20 cellular contexts compared by ENCODE assay signal in the genomic region with DNA sequence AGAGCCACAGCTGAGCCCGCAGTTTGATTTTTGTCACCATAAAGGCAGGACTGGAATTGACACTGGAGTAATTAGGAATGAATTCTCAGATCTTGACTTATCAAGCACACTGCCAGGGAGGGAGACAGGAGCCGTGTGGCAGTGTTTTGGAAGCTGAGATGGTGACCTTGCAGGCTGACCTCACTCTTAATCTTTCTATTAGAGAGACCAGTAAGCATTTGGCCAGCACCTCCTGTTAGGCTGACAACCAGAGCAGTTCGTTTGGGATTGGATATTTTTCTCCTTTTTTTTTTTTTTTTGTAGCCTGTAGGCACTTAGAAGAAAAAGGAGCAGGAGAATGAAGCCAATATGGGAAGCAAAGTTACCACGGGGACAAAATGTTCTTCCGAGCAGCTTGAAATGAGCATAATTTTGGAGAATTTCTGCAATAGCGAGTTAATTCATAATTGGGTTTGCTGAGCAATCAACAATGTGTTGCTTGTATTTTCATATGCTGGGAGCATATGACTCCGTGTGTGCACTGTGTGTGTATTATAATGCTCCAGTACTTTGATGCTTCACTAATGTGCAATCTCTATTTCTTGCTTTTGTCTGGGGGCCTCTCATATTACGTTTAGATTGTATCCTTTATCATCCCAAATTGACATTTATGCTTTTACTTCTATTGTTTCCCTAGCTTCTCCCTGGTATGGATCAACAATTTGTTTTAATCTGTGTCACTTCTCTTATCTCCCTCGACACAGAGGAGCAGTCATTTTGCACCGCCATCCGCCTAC.
DNase-seq lines count a peak whose midpoint lies in the region; ATAC-seq, FAIRE-seq and TF ChIP-seq lines count a peak whose summit lies in the region.
"Had no signal": no experiment of that assay in that cellular context is flagged by ENCODE, and none has a peak within 500 bp of the region (broad histone marks: within the 10 kb centered on the region; RNA-seq: fewer than 3 reads in every experiment).

No MANE protein-coding gene starts in this region.

- no peak overlapping the region for H3K9ac ChIP-seq in SK-N-SH

- no peaks in the 10 kb centered on the region for H3K79me2 ChIP-seq in SK-N-SH (ENCODE audit: insufficient read depth)

- TF ChIP-seq CTCF in SK-N-SH (IDR thresholded peaks at IDR 0.05) (no peak), lower lobe of right lung (IDR thresholded peaks at IDR 0.05) (no peak)

- ATAC-seq in left ventricle myocardium superior: peak; percentile 91
- no peak for ATAC-seq in lower lobe of right lung
- no peak for ATAC-seq in HG03460 (IDR thresholded peaks at IDR 0.05; ENCODE audit: unreplicated experiment)
- ATAC-seq in HG02588 (IDR thresholded peaks at IDR 0.05; ENCODE audit: unreplicated experiment): no peak
- ATAC-seq: activated T-cell treated with anti-CD3 and anti-CD28 coated beads, Interleukin-2, amount 50 U/mL, for 4 hours; left colon; naive thymus-derived CD4-positive, alpha-beta T cell; stimulated activated effector memory CD8-positive, alpha-beta T cell treated with anti-CD3 and anti-CD28 coated beads, Interleukin-12 subunit alpha, Interleukin-12 subunit beta, amount 100 ng/mL, for 72 hours had no signal

- TF ChIP-seq RAD21 in SK-N-SH (IDR thresholded peaks at IDR 0.05; ENCODE audit: low read length): no peak

- CTCF ChIA-PET in SK-N-SH (lab: Yijun Ruan, JAX): interaction anchor here (0.8 to 1.4 kb wide), 7 partner anchors 9 to 810 kb away, joined by 3 to 5 read pairs (median 3); no protein-coding TSS in a partner anchor

- intact Hi-C loops in left ventricle myocardium superior (cut with micrococcal nuclease): no loop called here
- intact Hi-C loops in lower lobe of right lung (cut with DNase I): no loop called here

- H3K36me3 ChIP-seq in SK-N-SH (replicated peaks in 1 of 2; ENCODE audit: control insufficient read depth in 1 of 2, insufficient read depth in 2 of 2, low read length in 1 of 2) (no peaks in the 10 kb centered on the region), lower lobe of right lung (no peaks in the 10 kb centered on the region)
- H3K36me3 ChIP-seq: HAP-1, spleen, suprapubic skin had no signal

- POLR2A ChIA-PET in SK-N-SH (lab: Yijun Ruan, JAX): interaction anchor here (0.8 kb wide), 1 partner anchor 254 kb away, joined by 3 read pairs; no protein-coding TSS in a partner anchor

- DNase-seq in HTR-8/SVneo (ENCODE audit: insufficient read length, low spot score) (no peak), SK-N-SH (peak; percentile 56), left ventricle myocardium superior (peak; percentile 33), superior temporal gyrus (ENCODE audit: extremely low spot score) (peak; percentile 65), lower lobe of right lung (no peak)
- DNase-seq: activated CD4-positive, alpha-beta T cell treated with anti-CD3 and anti-CD28 coated beads, Interleukin-2, amount 10 ng/mL, durations not matched to agents 24 days and 14 days; activated naive CD4-positive, alpha-beta T cell; activated T-cell treated with anti-CD3 and anti-CD28 coated beads, Interleukin-2, amount 50 U/mL, for 4 hours; CD4-positive, CD25-positive, alpha-beta regulatory T cell; left colon; naive thymus-derived CD4-positive, alpha-beta T cell; NCI-H510A treated with DMSO at 0.1 percent for 48 hours; spleen; stimulated activated CD4-positive, alpha-beta T cell treated with anti-CD3 and anti-CD28 coated beads, Interleukin-2, amount 100 ng/mL, for 48 hours had no signal

- no peaks in the 10 kb centered on the region for H3F3A ChIP-seq in SK-N-SH (replicated peaks; ENCODE audit: insufficient read depth)

- H3K4me3 ChIP-seq in SK-N-SH (ENCODE audit: low read depth in 2 of 2, low read length in 1 of 2) (no peak overlapping the region), lower lobe of right lung (no peak overlapping the region)
- H3K4me3 ChIP-seq: HAP-1, spleen, suprapubic skin had no signal

- H3K4me1 ChIP-seq in SK-N-SH (ENCODE audit: control insufficient read depth in 1 of 2, insufficient read depth in 2 of 2, low read depth in 1 of 2, low read length in 1 of 2) (peaks cover 0 to 11% of the 10 kb centered on the region in 2 experiments; a peak in 3 of 4 replicates), lower lobe of right lung (no peaks in the 10 kb centered on the region)
- H3K4me1 ChIP-seq: HAP-1, spleen had no signal

- peak; percentile 13 for FAIRE-seq in HTR-8/SVneo (lab: Jason Lieb, UNC)
- FAIRE-seq: bronchial epithelial cell had no signal

- peak in 1 of 2 experiments; percentile 83; a peak in 2 of 4 replicates for TF ChIP-seq EP300 in SK-N-SH (IDR thresholded peaks at IDR 0.05; ENCODE audit: borderline replicate concordance in 1 of 2, low read depth in 1 of 2, low read length in 1 of 2)

- H3K27me3 ChIP-seq in SK-N-SH (ENCODE audit: insufficient read depth) (no peaks in the 10 kb centered on the region), lower lobe of right lung (ENCODE audit: low read depth) (peaks cover 4% of the 10 kb centered on the region)
- H3K27me3 ChIP-seq: spleen, suprapubic skin had no signal

- no peaks in the 10 kb centered on the region for H4K20me1 ChIP-seq in SK-N-SH (ENCODE audit: insufficient read depth)

- WGBS in SK-N-SH (ENCODE audit: low lambda C conversion rate): 17% methylated on average over 11 of the region's 11 CpGs

- H3K9me2 ChIP-seq in SK-N-SH: no peaks in the 10 kb centered on the region

- H3K9me3 ChIP-seq in SK-N-SH: no peaks in the 10 kb centered on the region
- no peaks in the 10 kb centered on the region for H3K9me3 ChIP-seq in lower lobe of right lung
- H3K9me3 ChIP-seq: HAP-1, suprapubic skin had no signal

- H3K27ac ChIP-seq in SK-N-SH (ENCODE audit: low read depth in 2 of 2, low read length in 1 of 2) (peak overlapping the region in 1 of 2 experiments; percentile 58; a peak in 2 of 4 replicates), lower lobe of right lung (no peak overlapping the region)
- H3K27ac ChIP-seq: spleen, suprapubic skin had no signal

- no peak overlapping the region for H3K4me2 ChIP-seq in SK-N-SH

- H2AFZ ChIP-seq in SK-N-SH (ENCODE audit: low read depth): no peak overlapping the region

TF ChIP-seq in SK-N-SH, 30 proteins besides CTCF, POLR2A, EP300 and RAD21 (continues in another document):
- TF ChIP-seq FOXM1 (IDR thresholded peaks at IDR 0.05; ENCODE audit: low read depth) (no peak), POLR2AphosphoS5 (IDR thresholded peaks at IDR 0.05; ENCODE audit: low read depth, low read length) (no peak), EZH2phosphoT487 (IDR thresholded peaks at IDR 0.05; ENCODE audit: borderline replicate concordance, low read depth) (no peak), YY1 (IDR thresholded peaks at IDR 0.05; ENCODE audit: low read depth) (no peak), FOSL2 (IDR thresholded peaks at IDR 0.05; ENCODE audit: borderline replicate concordance, low read depth) (no peak), FOXJ3 (CRISPR knock-in tag; IDR thresholded peaks at IDR 0.05) (peak; percentile 33; the same call in 1 of the 2 replicates), JUND (IDR thresholded peaks at IDR 0.05) (no peak), MXI1 (IDR thresholded peaks at IDR 0.05; ENCODE audit: low read depth, low read length) (no peak), RFX5 (IDR thresholded peaks at IDR 0.05; ENCODE audit: low read length) (no peak), GATA2 (CRISPR knock-in tag; IDR thresholded peaks at IDR 0.05) (peak; percentile 94), CHD2 (IDR thresholded peaks at IDR 0.05; ENCODE audit: low read length, partially characterized antibody) (no peak), TAF1 (IDR thresholded peaks at IDR 0.05; ENCODE audit: borderline replicate concordance, low read depth, low read length) (no peak), RXRA (IDR thresholded peaks at IDR 0.05; ENCODE audit: borderline replicate concordance, low read depth) (no peak), RCOR1 (IDR thresholded peaks at IDR 0.05; ENCODE audit: low read length) (peak; percentile 69), SIN3A (IDR thresholded peaks at IDR 0.05; ENCODE audit: borderline replicate concordance, low read depth, low read length) (no peak), MEF2A (IDR thresholded peaks at IDR 0.05; ENCODE audit: borderline replicate concordance, low read depth) (no peak), TEAD4 (IDR thresholded peaks at IDR 0.05; ENCODE audit: borderline replicate concordance, insufficient read depth) (no peak)
- TF ChIP-seq, protein P1, sequence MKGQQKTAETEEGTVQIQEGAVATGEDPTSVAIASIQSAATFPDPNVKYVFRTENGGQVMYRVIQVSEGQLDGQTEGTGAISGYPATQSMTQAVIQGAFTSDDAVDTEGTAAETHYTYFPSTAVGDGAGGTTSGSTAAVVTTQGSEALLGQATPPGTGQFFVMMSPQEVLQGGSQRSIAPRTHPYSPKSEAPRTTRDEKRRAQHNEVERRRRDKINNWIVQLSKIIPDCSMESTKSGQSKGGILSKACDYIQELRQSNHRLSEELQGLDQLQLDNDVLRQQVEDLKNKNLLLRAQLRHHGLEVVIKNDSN (IDR thresholded peaks at IDR 0.05; ENCODE audit: borderline replicate concordance, low read depth): no peak
- TF ChIP-seq, protein P2, sequence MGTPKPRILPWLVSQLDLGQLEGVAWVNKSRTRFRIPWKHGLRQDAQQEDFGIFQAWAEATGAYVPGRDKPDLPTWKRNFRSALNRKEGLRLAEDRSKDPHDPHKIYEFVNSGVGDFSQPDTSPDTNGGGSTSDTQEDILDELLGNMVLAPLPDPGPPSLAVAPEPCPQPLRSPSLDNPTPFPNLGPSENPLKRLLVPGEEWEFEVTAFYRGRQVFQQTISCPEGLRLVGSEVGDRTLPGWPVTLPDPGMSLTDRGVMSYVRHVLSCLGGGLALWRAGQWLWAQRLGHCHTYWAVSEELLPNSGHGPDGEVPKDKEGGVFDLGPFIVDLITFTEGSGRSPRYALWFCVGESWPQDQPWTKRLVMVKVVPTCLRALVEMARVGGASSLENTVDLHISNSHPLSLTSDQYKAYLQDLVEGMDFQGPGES (IDR thresholded peaks at IDR 0.05; ENCODE audit: low read depth, low read length): no peak
- TF ChIP-seq, protein P3, sequence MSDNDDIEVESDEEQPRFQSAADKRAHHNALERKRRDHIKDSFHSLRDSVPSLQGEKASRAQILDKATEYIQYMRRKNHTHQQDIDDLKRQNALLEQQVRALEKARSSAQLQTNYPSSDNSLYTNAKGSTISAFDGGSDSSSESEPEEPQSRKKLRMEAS (IDR thresholded peaks at IDR 0.05; ENCODE audit: low read depth): no peak
- TF ChIP-seq, protein P4, sequence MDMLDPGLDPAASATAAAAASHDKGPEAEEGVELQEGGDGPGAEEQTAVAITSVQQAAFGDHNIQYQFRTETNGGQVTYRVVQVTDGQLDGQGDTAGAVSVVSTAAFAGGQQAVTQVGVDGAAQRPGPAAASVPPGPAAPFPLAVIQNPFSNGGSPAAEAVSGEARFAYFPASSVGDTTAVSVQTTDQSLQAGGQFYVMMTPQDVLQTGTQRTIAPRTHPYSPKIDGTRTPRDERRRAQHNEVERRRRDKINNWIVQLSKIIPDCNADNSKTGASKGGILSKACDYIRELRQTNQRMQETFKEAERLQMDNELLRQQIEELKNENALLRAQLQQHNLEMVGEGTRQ (IDR thresholded peaks at IDR 0.05; ENCODE audit: borderline replicate concordance, low read depth, low read length): no peak

Comparison
In these comparisons a context has a peak if more than half of its experiments do, and no peak if none do; other contexts are left out.
1. DNase-seq: peak in SK-N-SH (single experiment), left ventricle myocardium superior (single experiment) and superior temporal gyrus (single experiment); none in HTR-8/SVneo (single experiment) and lower lobe of right lung (single experiment).